In genomic region chr3:178960191-178960590, GRCh38 we compare ENCODE assay signal across 18 cellular contexts.
DNase-seq lines count a peak whose midpoint lies in the region; ATAC-seq and TF ChIP-seq lines count a peak whose summit lies in the region.
"Had no signal": no experiment of that assay in that cellular context is flagged by ENCODE, and none has a peak within 500 bp of the region (broad histone marks: within the 10 kb centered on the region; RNA-seq: fewer than 3 reads in every experiment).

No MANE protein-coding gene starts in this region.

- H2AK5ac ChIP-seq in IMR-90 (ENCODE audit: low read depth, low read length) (no peak overlapping the region), mesenchymal stem cell (ENCODE audit: low read length, severe bottlenecking) (no peak overlapping the region)

- no peaks in the 10 kb centered on the region for H3K27me3 Mint-ChIP-seq in WTC11 (ENCODE audit: low read depth)
- peaks cover 3% of the 10 kb centered on the region for H3K27me3 Mint-ChIP-seq in CD4-positive, alpha-beta T cell

- TF ChIP-seq CTCF in AG04450 (IDR thresholded peaks at IDR 0.05; ENCODE audit: low read depth, low read length) (no peak), IMR-90 (conservative IDR thresholded peaks at IDR 0.05; ENCODE audit: low read depth, low read length) (no peak), WTC11 (IDR thresholded peaks at IDR 0.05) (no peak), PC-9 (conservative IDR thresholded peaks at IDR 0.05) (no peak)
- no peak for TF ChIP-seq CTCF in CD4-positive, alpha-beta T cell (IDR thresholded peaks at IDR 0.05)

- dilution Hi-C loops in IMR-90 (cut with HindIII; ENCODE audit: low sequenced_read_pairs, unreplicated experiment) = no loop called here

- no peaks in the 10 kb centered on the region for H3K9me2 ChIP-seq in PC-9 (ENCODE audit: insufficient read depth)

- H4K20me1 ChIP-seq in IMR-90 (ENCODE audit: insufficient read depth, low read length) = no peaks in the 10 kb centered on the region
- H4K20me1 ChIP-seq in PC-9 (ENCODE audit: insufficient read depth) = no peaks in the 10 kb centered on the region

- H3K56ac ChIP-seq in IMR-90 (ENCODE audit: extremely low read depth, insufficient read depth, low read length) = no peak overlapping the region

- no peak overlapping the region for H3K9ac ChIP-seq in IMR-90 (ENCODE audit: low read depth, low read length)
- H3K9ac ChIP-seq in mesenchymal stem cell (ENCODE audit: low read length) = no peak overlapping the region

- H4K8ac ChIP-seq in IMR-90 (ENCODE audit: low read depth in 2 of 2, low read length in 2 of 2) (no peak overlapping the region), mesenchymal stem cell (ENCODE audit: low read length) (no peak overlapping the region)

- H3K4me3 Mint-ChIP-seq in WTC11 = no peak overlapping the region; the same call in 1 of the 2 replicates
- H3K4me3 Mint-ChIP-seq in CD4-positive, alpha-beta T cell = no peak overlapping the region
- H3K4me3 Mint-ChIP-seq: T-helper 2 cell treated with Interferon-gamma antibody and Interleukin-4, amounts not matched to agents 5 μg/mL and 100 μg/mL, for 36 hours had no signal

- peaks cover 5% of the 10 kb centered on the region for H3K9me3 Mint-ChIP-seq in WTC11
- peaks cover 2% of the 10 kb centered on the region for H3K9me3 Mint-ChIP-seq in CD4-positive, alpha-beta T cell
- H3K9me3 Mint-ChIP-seq: T-helper 2 cell treated with Interferon-gamma antibody and Interleukin-4, amounts not matched to agents 5 μg/mL and 100 μg/mL, for 36 hours had no signal

- H3K4me3 ChIP-seq in AG04450 (ENCODE audit: low read depth, low read length) (no peak overlapping the region), IMR-90 (ENCODE audit: insufficient read depth, low read depth, low read length) (no peak overlapping the region), mesenchymal stem cell (ENCODE audit: insufficient read depth in 1 of 2, low read depth in 1 of 2, low read length in 2 of 2) (no peak overlapping the region), PC-9 (no peak overlapping the region)
- H3K4me3 ChIP-seq: SJSA1 had no signal

- H4K91ac ChIP-seq in IMR-90 (ENCODE audit: insufficient read depth, low read depth, low read length) = no peak overlapping the region
- H4K91ac ChIP-seq in mesenchymal stem cell (ENCODE audit: low read length) = no peak overlapping the region

- H3K27ac Mint-ChIP-seq in WTC11 = peak overlapping the region; percentile 73; the same call in 1 of the 2 replicates
- H3K27ac Mint-ChIP-seq in CD4-positive, alpha-beta T cell = no peak overlapping the region
- H3K27ac Mint-ChIP-seq: T-helper 2 cell treated with Interferon-gamma antibody and Interleukin-4, amounts not matched to agents 5 μg/mL and 100 μg/mL, for 36 hours had no signal

- ATAC-seq in IMR-90 (ENCODE audit: low read depth) (peak; percentile 27), WTC11 (no peak), GM21390 (IDR thresholded peaks at IDR 0.05; ENCODE audit: unreplicated experiment) (no peak)
- ATAC-seq in CD4-positive, alpha-beta T cell (ENCODE audit: poor library complexity) = no peak

- H2BK120ac ChIP-seq in IMR-90 (ENCODE audit: low read depth, low read length) (no peak overlapping the region), mesenchymal stem cell (ENCODE audit: low read depth, low read length) (no peak overlapping the region)

- H3K27ac ChIP-seq in AG04450 (ENCODE audit: low read depth, low read length) (no peak overlapping the region), IMR-90 (ENCODE audit: insufficient read depth, low read length) (no peak overlapping the region), mesenchymal stem cell (ENCODE audit: low read length, poor library complexity, severe bottlenecking) (no peak overlapping the region), PC-9 (no peak overlapping the region)
- no peak overlapping the region for H3K27ac ChIP-seq in CD4-positive, alpha-beta T cell (ENCODE audit: low read depth, low read length)
- H3K27ac ChIP-seq: SJSA1 had no signal

- no peak overlapping the region for H3K18ac ChIP-seq in IMR-90 (ENCODE audit: low read depth, low read length)
- H3K18ac ChIP-seq in mesenchymal stem cell (ENCODE audit: low read depth in 1 of 2, low read length in 2 of 2) = no peak overlapping the region

- no peak overlapping the region for H3K4ac ChIP-seq in IMR-90 (ENCODE audit: low read depth, low read length)
- no peak overlapping the region for H3K4ac ChIP-seq in mesenchymal stem cell (ENCODE audit: low read depth in 1 of 2, low read length in 2 of 2)

- BruUV-seq in IMR-90 (replicated peaks; lab: Mats Ljungman, UMichigan) = no TSS peak
- no TSS peak for BruUV-seq in PC-9 (replicated peaks; lab: Mats Ljungman, UMichigan)

- POLR2A ChIA-PET in AG04450 (lab: Yijun Ruan, JAX) = no interaction called here
- POLR2A ChIA-PET in IMR-90 (lab: Charles Lee; ENCODE audit: unreplicated experiment) = no interaction called here
- POLR2A ChIA-PET in WTC11 (lab: Charles Lee) = no interaction called here
- POLR2A ChIA-PET in PC-9 (lab: Charles Lee; ENCODE audit: unreplicated experiment) = no interaction called here
- POLR2A ChIA-PET in CD4-positive, alpha-beta T cell (lab: Charles Lee) = no interaction called here

- no peaks in the 10 kb centered on the region for H3F3A ChIP-seq in PC-9 (ENCODE audit: insufficient read depth, low read depth)

- no peak overlapping the region for H2BK12ac ChIP-seq in mesenchymal stem cell (ENCODE audit: low read length in 2 of 2)

- DNase-seq in AG04450 (ENCODE audit: low read depth, low spot score) = peak; percentile 3
- DNase-seq in IMR-90 = peak; percentile 9
- DNase-seq in WTC11 (ENCODE audit: low spot score) = no peak
- DNase-seq in mesenchymal stem cell = peak; percentile 66
- DNase-seq in PC-9 = no peak
- DNase-seq in CD4-positive, alpha-beta T cell = no peak
- no peak for DNase-seq in DMS 273 treated with DMSO at 0.1 percent for 48 hours (lab: John Stamatoyannopoulos, UW)
- DNase-seq: DMS53; NCI-H1105 treated with DMSO at 0.1 percent for 48 hours; NCI-H1694 treated with DMSO at 0.1 percent for 48 hours; NCI-H2107; NCI-H2227 treated with DMSO at 0.1 percent for 48 hours; NCI-H524 treated with DMSO at 0.1 percent for 48 hours; NK-92 treated with Interleukin-12 subunit alpha and Interleukin-12 subunit beta, amount 100 ng/mL, for 24 hours; SW 1271 had no signal

- H3K79me1 ChIP-seq in IMR-90 (ENCODE audit: low read depth in 1 of 2, low read length in 2 of 2) (no peaks in the 10 kb centered on the region), mesenchymal stem cell (replicated peaks; ENCODE audit: low read length, poor library complexity, severe bottlenecking) (no peaks in the 10 kb centered on the region)

- intact Hi-C loops in IMR-90 (cut with micrococcal nuclease) (no loop called here), PC-9 (cut with micrococcal nuclease; ENCODE audit: unreplicated experiment) (no loop called here)
- intact Hi-C loops in CD4-positive, alpha-beta T cell (cut with DNase I, micrococcal nuclease) = no loop called here

- no peak overlapping the region for H4K5ac ChIP-seq in IMR-90 (ENCODE audit: low read depth, low read length)

- in situ Hi-C loops in IMR-90 (cut with MboI; ENCODE audit: low sequenced_read_pairs) = no loop called here

- H3K9me3 ChIP-seq in AG04450 (ENCODE audit: control insufficient read depth, insufficient read depth, low read length) (no peaks in the 10 kb centered on the region), IMR-90 (ENCODE audit: control insufficient read depth, insufficient read depth, low read length) (no peaks in the 10 kb centered on the region), mesenchymal stem cell (ENCODE audit: control insufficient read depth, low read length) (no peaks in the 10 kb centered on the region), PC-9 (ENCODE audit: insufficient read depth, low read depth) (no peaks in the 10 kb centered on the region)
- H3K9me3 ChIP-seq in CD4-positive, alpha-beta T cell (ENCODE audit: control insufficient read depth, low read length) = no peaks in the 10 kb centered on the region
- H3K9me3 ChIP-seq: SJSA1 had no signal

- TF ChIP-seq RAD21 in IMR-90 (IDR thresholded peaks at IDR 0.05; ENCODE audit: low read length) = no peak

- H3K4me1 Mint-ChIP-seq in WTC11 = peaks cover 38% of the 10 kb centered on the region
- no peaks in the 10 kb centered on the region for H3K4me1 Mint-ChIP-seq in CD4-positive, alpha-beta T cell (ENCODE audit: low read depth)

- H2BK15ac ChIP-seq in IMR-90 (ENCODE audit: low read depth, low read length) (no peak overlapping the region), mesenchymal stem cell (ENCODE audit: low read depth, poor library complexity, severe bottlenecking) (no peak overlapping the region)

- H3K4me1 ChIP-seq in IMR-90 (ENCODE audit: control insufficient read depth, insufficient read depth, low read length) (no peaks in the 10 kb centered on the region), mesenchymal stem cell (ENCODE audit: control insufficient read depth, insufficient read depth, low read depth, low read length) (no peaks in the 10 kb centered on the region), PC-9 (replicated peaks; ENCODE audit: insufficient read depth) (no peaks in the 10 kb centered on the region)
- H3K4me1 ChIP-seq: SJSA1 had no signal

- no peak for TF ChIP-seq POLR2A in IMR-90 (IDR thresholded peaks at IDR 0.05; ENCODE audit: low read depth, low read length)

- no peaks in the 10 kb centered on the region for H3K79me2 ChIP-seq in PC-9 (ENCODE audit: low read depth)

- H2AK9ac ChIP-seq in IMR-90 (replicated peaks; ENCODE audit: low read depth, low read length, poor library complexity) = no peak overlapping the region

- H3K36me3 ChIP-seq in IMR-90 (ENCODE audit: control insufficient read depth, insufficient read depth, low read length) = no peaks in the 10 kb centered on the region
- H3K36me3 ChIP-seq in mesenchymal stem cell (ENCODE audit: control insufficient read depth in 1 of 2, insufficient read depth in 2 of 2, low read depth in 1 of 2, low read length in 2 of 2) = no peaks in the 10 kb centered on the region
- no peaks in the 10 kb centered on the region for H3K36me3 ChIP-seq in PC-9 (ENCODE audit: low read depth)
- H3K36me3 ChIP-seq: SJSA1 had no signal

- H3K9me1 ChIP-seq in IMR-90 (ENCODE audit: insufficient read depth, low read length) = no peaks in the 10 kb centered on the region

- CTCF ChIA-PET in AG04450 (lab: Charles Lee) = interaction anchor here (1.2 kb wide), 1 partner anchor 524 kb away, joined by 3 read pairs; no protein-coding TSS in a partner anchor
- CTCF ChIA-PET in IMR-90 (lab: Yijun Ruan, JAX) = no interaction called here
- CTCF ChIA-PET in WTC11 (lab: Charles Lee) = interaction anchor here (1.4 kb wide), 1 partner anchor 524 kb away, joined by 3 read pairs; no protein-coding TSS in a partner anchor
- CTCF ChIA-PET in PC-9 (lab: Charles Lee) = interaction anchor here (0.6 kb wide), 1 partner anchor 526 kb away, joined by 3 read pairs; no protein-coding TSS in a partner anchor
- CTCF ChIA-PET in CD4-positive, alpha-beta T cell (lab: Charles Lee) = no interaction called here

- H2AFZ ChIP-seq in IMR-90 (replicated peaks; ENCODE audit: low read length, poor library complexity) = no peak overlapping the region
- no peak overlapping the region for H2AFZ ChIP-seq in mesenchymal stem cell (ENCODE audit: low read depth, low read length)
- H2AFZ ChIP-seq in PC-9 = no peak overlapping the region

- H2BK5ac ChIP-seq in IMR-90 (ENCODE audit: low read depth, low read length, poor library complexity, severe bottlenecking) (no peak overlapping the region), mesenchymal stem cell (ENCODE audit: low read depth, low read length, poor library complexity, severe bottlenecking) (no peak overlapping the region)

- no CpG with 5 or more reads among the region's 2 CpGs for WGBS in IMR-90 (ENCODE audit: extremely low coverage in 2 of 2, insufficient read length in 1 of 2), 2 experiments
- WGBS in mesenchymal stem cell = no CpG with 5 or more reads among the region's 2 CpGs

- H3K23ac ChIP-seq in IMR-90 (ENCODE audit: low read depth, low read length) = no peak overlapping the region
- no peak overlapping the region for H3K23ac ChIP-seq in mesenchymal stem cell (ENCODE audit: low read length in 2 of 2)

- no peak overlapping the region for H2BK20ac ChIP-seq in IMR-90 (ENCODE audit: low read depth, low read length)

- H3K27me3 ChIP-seq in AG04450 (ENCODE audit: control insufficient read depth, insufficient read depth, low read length) (no peaks in the 10 kb centered on the region), IMR-90 (ENCODE audit: control insufficient read depth, insufficient read depth, low read length) (peaks cover 2% of the 10 kb centered on the region; the same call in 1 of the 2 replicates), mesenchymal stem cell (ENCODE audit: control insufficient read depth in 1 of 2, insufficient read depth in 1 of 2, low read length in 2 of 2) (no peaks in the 10 kb centered on the region), PC-9 (ENCODE audit: insufficient read depth, low read depth) (no peaks in the 10 kb centered on the region)
- no peaks in the 10 kb centered on the region for H3K27me3 ChIP-seq in CD4-positive, alpha-beta T cell (ENCODE audit: control insufficient read depth, insufficient read depth, low read length)
- H3K27me3 ChIP-seq: SJSA1 had no signal

- no peak overlapping the region for H3K14ac ChIP-seq in IMR-90 (replicated peaks; ENCODE audit: low read depth, low read length)
- no peak overlapping the region for H3K14ac ChIP-seq in mesenchymal stem cell (ENCODE audit: low read length in 2 of 2)

- no peak overlapping the region for H3K4me2 ChIP-seq in IMR-90 (ENCODE audit: low read depth, low read length)
- no peak overlapping the region for H3K4me2 ChIP-seq in mesenchymal stem cell (ENCODE audit: low read length, poor library complexity, severe bottlenecking)
- H3K4me2 ChIP-seq in PC-9 = no peak overlapping the region

- H3K36me3 Mint-ChIP-seq in WTC11 = no peaks in the 10 kb centered on the region
- peaks cover 17% of the 10 kb centered on the region for H3K36me3 Mint-ChIP-seq in CD4-positive, alpha-beta T cell (ENCODE audit: low read depth)

Comparison
In these comparisons a context has a peak if more than half of its experiments do, and no peak if none do; other contexts are left out.
1. DNase-seq: peak in AG04450 (single experiment), IMR-90 (single experiment) and mesenchymal stem cell (single experiment); none in WTC11 (single experiment), PC-9 (0 of 2), CD4-positive, alpha-beta T cell (0 of 10) and DMS 273 treated with DMSO at 0.1 percent for 48 hours (single experiment).
2. CTCF ChIA-PET loops: an anchor here in AG04450 (1.2 kb wide), WTC11 (1.4 kb wide) and PC-9 (0.6 kb wide); none called in IMR-90 and CD4-positive, alpha-beta T cell.